In the genomic region with DNA sequence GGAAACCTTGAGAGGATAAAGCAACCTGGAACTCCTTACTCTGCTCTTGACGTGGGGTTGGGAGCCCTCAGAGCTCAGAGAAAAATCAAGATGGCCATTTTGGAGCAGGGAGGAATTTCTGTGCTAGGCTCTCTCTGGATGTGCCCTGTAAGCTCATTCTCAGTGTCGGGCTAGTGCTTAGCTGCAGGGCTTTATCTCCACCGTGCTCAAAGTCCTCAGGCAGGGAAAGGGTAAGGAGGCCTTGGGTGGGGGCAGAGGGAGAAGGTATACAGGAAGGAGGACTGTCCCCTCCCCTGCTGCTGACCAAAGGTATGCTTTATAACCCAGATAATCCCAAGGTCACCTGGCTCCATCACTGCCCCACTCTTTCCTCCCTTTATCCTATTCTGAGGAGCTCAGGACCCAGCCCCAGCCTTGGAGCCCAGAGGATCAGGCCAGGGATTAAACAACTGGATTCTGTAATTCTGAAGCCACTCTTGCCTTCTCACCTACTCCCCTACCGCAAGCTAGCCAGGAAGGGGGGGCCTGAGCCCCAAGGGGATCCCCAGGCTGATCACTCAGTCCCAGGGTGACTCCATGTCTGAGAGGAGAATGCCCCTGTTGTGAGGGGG, we compare ENCODE assay signal across 8 cellular contexts. TPM values are rescaled to one million over a fixed set of nuclear protein-coding genes. Genes with fewer than 3 reads are reported as not detected.
DNase-seq lines count a peak whose midpoint lies in the region; ATAC-seq and TF ChIP-seq lines count a peak whose summit lies in the region.

No MANE protein-coding gene starts in this region.

- peaks cover 21% of the 10 kb centered on the region for H3K4me1 Mint-ChIP-seq in HFFc6 (ENCODE audit: low read depth)
- H3K4me1 Mint-ChIP-seq in activated T-helper 1 cell treated with anti-CD3 and anti-CD28 coated beads, Interleukin-12 subunit alpha, Interleukin-12 subunit beta, Interleukin-2, Interleukin-4 antibody, amounts not matched to agents 30 ng/mL and 10 ng/mL and 1 ng/mL, durations not matched to agents 14 hours and 24 hours and 36 hours (ENCODE audit: low read depth), result peaks cover 28% of the 10 kb centered on the region

- WGBS in spleen, 5 donors, result 42 to 64% (median 59%) methylated on average over 4 of the region's 4 CpGs

- H3K9me3 Mint-ChIP-seq in HFFc6, result no peaks in the 10 kb centered on the region
- H3K9me3 Mint-ChIP-seq in activated T-helper 1 cell treated with anti-CD3 and anti-CD28 coated beads, Interleukin-12 subunit alpha, Interleukin-12 subunit beta, Interleukin-2, Interleukin-4 antibody, amounts not matched to agents 30 ng/mL and 10 ng/mL and 1 ng/mL, durations not matched to agents 14 hours and 24 hours and 36 hours, result no peaks in the 10 kb centered on the region

- peaks cover 5 to 45% (median 20%) of the 10 kb centered on the region in 6 donors for H3K4me1 ChIP-seq in spleen

- peaks cover 0 to 33% (median 17%) of the 10 kb centered on the region in 6 donors for H3K36me3 ChIP-seq in spleen

- TF ChIP-seq CTCF in HFFc6 (IDR thresholded peaks at IDR 0.05) (no peak), spleen (IDR thresholded peaks at IDR 0.05 in 8 of 11, conservative IDR thresholded peaks at IDR 0.05 in 3 of 11) (no peak)

- peaks cover 0 to 9% (median 0%) of the 10 kb centered on the region in 7 donors for H3K27me3 ChIP-seq in spleen (replicated peaks in 1 of 7)

- DNase-seq in HFFc6 (no peak), spleen (peak; percentile 52), NOMO-1 treated with DMSO at 0.1 percent for 48 hours (lab: John Stamatoyannopoulos, UW; ENCODE audit: unreplicated experiment) (no peak), KBM-7 (no peak), NCI-H146 (lab: John Stamatoyannopoulos, UW) (no peak)
- no peak for DNase-seq in activated T-helper 1 cell treated with anti-CD3 and anti-CD28 coated beads, Interleukin-12 subunit alpha, Interleukin-12 subunit beta, Interleukin-2, Interleukin-4 antibody, amounts not matched to agents 30 ng/mL and 10 ng/mL and 1 ng/mL, durations not matched to agents 14 hours and 24 hours and 36 hours (ENCODE audit: low spot score)

- peak overlapping the region; percentile 87 for H3K4me3 Mint-ChIP-seq in HFFc6
- H3K4me3 Mint-ChIP-seq in activated T-helper 1 cell treated with anti-CD3 and anti-CD28 coated beads, Interleukin-12 subunit alpha, Interleukin-12 subunit beta, Interleukin-2, Interleukin-4 antibody, amounts not matched to agents 30 ng/mL and 10 ng/mL and 1 ng/mL, durations not matched to agents 14 hours and 24 hours and 36 hours, result peak overlapping the region; percentile 77

- intact Hi-C loops in activated T-helper 1 cell treated with anti-CD3 and anti-CD28 coated beads, Interleukin-12 subunit alpha, Interleukin-12 subunit beta, Interleukin-2, Interleukin-4 antibody, amounts not matched to agents 30 ng/mL and 10 ng/mL and 1 ng/mL, durations not matched to agents 14 hours and 24 hours and 36 hours (cut with micrococcal nuclease), result no loop called here
- intact Hi-C loops in spleen (cut with DNase I; ENCODE audit: low total_unique reads), result no loop called here

- peak overlapping the region; percentile 60 for H3K27ac Mint-ChIP-seq in HFFc6
- H3K27ac Mint-ChIP-seq in activated T-helper 1 cell treated with anti-CD3 and anti-CD28 coated beads, Interleukin-12 subunit alpha, Interleukin-12 subunit beta, Interleukin-2, Interleukin-4 antibody, amounts not matched to agents 30 ng/mL and 10 ng/mL and 1 ng/mL, durations not matched to agents 14 hours and 24 hours and 36 hours, result no peak overlapping the region

- no peak overlapping the region for H3K27ac ChIP-seq in spleen

- ATAC-seq in GM18519 (IDR thresholded peaks at IDR 0.05; ENCODE audit: low FRiP score, unreplicated experiment), result no peak

- TF ChIP-seq POLR2A in spleen (IDR thresholded peaks at IDR 0.05), result no peak

- no peaks in the 10 kb centered on the region for H3K9me3 ChIP-seq in spleen

- H3K4me3 ChIP-seq in iPS-11a (ENCODE audit: low read depth, low read length), result peak overlapping the region; percentile 70
- H3K4me3 ChIP-seq in spleen, result peak overlapping the region in 7 of 8 donors; percentile 68 to 93 (median 83)

- peaks cover 11% of the 10 kb centered on the region for H3K27me3 Mint-ChIP-seq in HFFc6 (ENCODE audit: insufficient read depth)
- no peaks in the 10 kb centered on the region for H3K27me3 Mint-ChIP-seq in activated T-helper 1 cell treated with anti-CD3 and anti-CD28 coated beads, Interleukin-12 subunit alpha, Interleukin-12 subunit beta, Interleukin-2, Interleukin-4 antibody, amounts not matched to agents 30 ng/mL and 10 ng/mL and 1 ng/mL, durations not matched to agents 14 hours and 24 hours and 36 hours (ENCODE audit: insufficient read depth)

- H3K36me3 Mint-ChIP-seq in HFFc6 (ENCODE audit: low read depth), result peaks cover 19% of the 10 kb centered on the region
- peaks cover 15% of the 10 kb centered on the region for H3K36me3 Mint-ChIP-seq in activated T-helper 1 cell treated with anti-CD3 and anti-CD28 coated beads, Interleukin-12 subunit alpha, Interleukin-12 subunit beta, Interleukin-2, Interleukin-4 antibody, amounts not matched to agents 30 ng/mL and 10 ng/mL and 1 ng/mL, durations not matched to agents 14 hours and 24 hours and 36 hours (ENCODE audit: low read depth)

- in situ Hi-C loops in KBM-7 (cut with MboI; ENCODE audit: low pct_unique_long_range_greater_than_20kb, low sequenced_read_pairs), result no loop called here

RNA-seq across cellular contexts. Expression of gene DHRS11, which starts 1.1 kb away (rescaled TPM):
- total RNA-seq in HFFc6 (2021; fragmentation: NEBNext Ultra II Directional; extraction: Animal tissue kit (Norgen Biotek cat#: 25700)), result 10 to 100 TPM in 4 of 6 experiments, 1 to 10 TPM in 2; 8.4 to 11.3 (median 10.6) TPM
- 15.9 and 16.4 TPM in 2 replicates for total RNA-seq in activated T-helper 1 cell treated with anti-CD3 and anti-CD28 coated beads, Interleukin-12 subunit alpha, Interleukin-12 subunit beta, Interleukin-2, Interleukin-4 antibody, amounts not matched to agents 30 ng/mL and 10 ng/mL and 1 ng/mL, durations not matched to agents 14 hours and 24 hours and 36 hours
- total RNA-seq in spleen, result 1 to 10 TPM; 3.9 to 7.8 (median 5.2) TPM
- 1 to 10 TPM; 4.1 to 5.1 (median 4.7) TPM for polyA plus RNA-seq in spleen

RNA-seq across cellular contexts. Expression of gene MRM1, which starts 8.6 kb away (rescaled TPM):
- total RNA-seq in HFFc6 (2021; fragmentation: NEBNext Ultra II Directional; extraction: Animal tissue kit (Norgen Biotek cat#: 25700)), result 10 to 100 TPM in 1 of 6 experiments, 1 to 10 TPM in 5; 7.3 to 11.4 (median 7.9) TPM
- total RNA-seq in activated T-helper 1 cell treated with anti-CD3 and anti-CD28 coated beads, Interleukin-12 subunit alpha, Interleukin-12 subunit beta, Interleukin-2, Interleukin-4 antibody, amounts not matched to agents 30 ng/mL and 10 ng/mL and 1 ng/mL, durations not matched to agents 14 hours and 24 hours and 36 hours, result 21.0 and 22.7 TPM in 2 replicates
- total RNA-seq in spleen, result 1 to 10 TPM; 5.4 to 9.1 (median 7.7) TPM
- polyA plus RNA-seq in spleen, result 10 to 100 TPM in 2 of 3 donors, 1 to 10 TPM in 1; 9.4 to 13.8 (median 12.2) TPM

RNA-seq across cellular contexts. Expression of gene GGNBP2, which starts 48.1 kb away (rescaled TPM):
- total RNA-seq in HFFc6 (2021; fragmentation: NEBNext Ultra II Directional; extraction: Animal tissue kit (Norgen Biotek cat#: 25700)), result 10 to 100 TPM; 53.1 to 62.8 (median 54.2) TPM
- total RNA-seq in activated T-helper 1 cell treated with anti-CD3 and anti-CD28 coated beads, Interleukin-12 subunit alpha, Interleukin-12 subunit beta, Interleukin-2, Interleukin-4 antibody, amounts not matched to agents 30 ng/mL and 10 ng/mL and 1 ng/mL, durations not matched to agents 14 hours and 24 hours and 36 hours, result 77.1 and 80.9 TPM in 2 replicates
- total RNA-seq in spleen, result 100 to 1,000 TPM in 2 of 7 donors, 10 to 100 TPM in 5; 83.3 to 123 (median 94.7) TPM
- polyA plus RNA-seq in spleen, result 10 to 100 TPM; 60.8 to 65.5 (median 61.3) TPM

RNA-seq across cellular contexts. Expression of gene PIGW, which starts 58.0 kb away (rescaled TPM):
- total RNA-seq in HFFc6 (2021; fragmentation: NEBNext Ultra II Directional; extraction: Animal tissue kit (Norgen Biotek cat#: 25700)), result 10 to 100 TPM; 12.0 to 15.1 (median 12.5) TPM
- 29.4 and 30.8 TPM in 2 replicates for total RNA-seq in activated T-helper 1 cell treated with anti-CD3 and anti-CD28 coated beads, Interleukin-12 subunit alpha, Interleukin-12 subunit beta, Interleukin-2, Interleukin-4 antibody, amounts not matched to agents 30 ng/mL and 10 ng/mL and 1 ng/mL, durations not matched to agents 14 hours and 24 hours and 36 hours
- 1 to 10 TPM; 4.8 to 7.7 (median 6.1) TPM for total RNA-seq in spleen
- polyA plus RNA-seq in spleen, result 1 to 10 TPM; 3.3 to 6.0 (median 5.0) TPM

RNA-seq across cellular contexts. Expression of gene MYO19, which starts 58.1 kb away (rescaled TPM):
- total RNA-seq in HFFc6 (2021; fragmentation: NEBNext Ultra II Directional; extraction: Animal tissue kit (Norgen Biotek cat#: 25700)), result 10 to 100 TPM; 32.4 to 45.9 (median 38.4) TPM
- 159 and 165 TPM in 2 replicates for total RNA-seq in activated T-helper 1 cell treated with anti-CD3 and anti-CD28 coated beads, Interleukin-12 subunit alpha, Interleukin-12 subunit beta, Interleukin-2, Interleukin-4 antibody, amounts not matched to agents 30 ng/mL and 10 ng/mL and 1 ng/mL, durations not matched to agents 14 hours and 24 hours and 36 hours
- total RNA-seq in spleen, result 10 to 100 TPM; 41.7 to 68.9 (median 56.1) TPM
- 10 to 100 TPM; 15.6 to 23.6 (median 21.4) TPM for polyA plus RNA-seq in spleen
